ENCODE assay signal across 23 cellular contexts in the genomic region with DNA sequence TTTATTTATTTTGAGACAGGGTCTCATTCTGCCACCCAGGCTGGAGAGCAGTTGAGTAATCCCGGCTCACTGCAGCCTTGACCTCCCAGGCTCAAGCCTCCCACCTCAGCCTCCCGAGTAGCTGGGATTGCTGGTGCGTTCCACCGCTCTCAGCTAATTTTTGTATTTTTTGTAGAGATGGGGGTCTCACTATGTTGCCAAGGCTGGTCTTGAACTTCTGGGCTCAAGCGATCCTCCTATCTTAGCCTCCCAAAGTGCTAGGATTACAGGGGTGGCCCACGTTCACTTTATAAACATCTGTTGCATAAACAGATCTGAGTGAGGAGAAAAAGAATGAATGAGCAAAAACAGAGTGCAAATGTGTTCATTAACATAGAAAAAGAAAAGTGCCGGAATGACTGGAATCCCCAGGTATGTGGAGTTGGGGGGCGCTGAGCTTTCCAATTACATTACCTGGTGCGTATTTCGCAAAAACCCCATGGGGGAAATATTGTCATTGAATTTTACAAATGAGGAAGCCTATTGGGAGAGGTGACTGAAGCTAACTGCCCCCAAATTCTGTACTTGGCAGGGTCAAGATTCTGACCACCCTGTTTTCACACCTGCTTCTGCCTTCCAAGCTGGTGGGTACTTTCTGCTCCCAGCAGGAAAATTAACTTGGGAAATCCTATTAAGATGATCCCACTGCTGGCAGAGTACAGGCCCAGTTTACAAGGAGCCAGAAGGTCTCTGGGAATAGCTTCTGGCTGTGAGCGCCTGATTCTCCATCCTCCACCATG.
"Had no signal": no experiment of that assay in that cellular context is flagged by ENCODE, and none has a peak within 500 bp of the region (broad histone marks: within the 10 kb centered on the region; RNA-seq: fewer than 3 reads in every experiment).

No MANE protein-coding gene starts in this region.

- H3K4me3 ChIP-seq: breast epithelium, colonic mucosa, esophagus squamous epithelium, gastroesophageal sphincter, ovary, psoas muscle, right atrium auricular region, spleen, thoracic aorta, vagina had no signal

- H3K27ac Mint-ChIP-seq: activated B cell treated with CpG ODN at 0.5 μM for 24 hours; activated naive CD8-positive, alpha-beta T cell treated with anti-CD3 and anti-CD28 coated beads, Interleukin-2, amount 10 ng/mL, durations not matched to agents 7 days and 5 days; type B pancreatic cell had no signal

- H3K36me3 Mint-ChIP-seq: activated naive CD8-positive, alpha-beta T cell treated with anti-CD3 and anti-CD28 coated beads, Interleukin-2, amount 10 ng/mL, durations not matched to agents 7 days and 5 days; natural killer cell treated with Interleukin-12 subunit alpha and Interleukin-12 subunit beta and Interleukin-15 and Interleukin-18, amount 100 ng/mL, for 72 hours; type B pancreatic cell had no signal

- H3K9me3 ChIP-seq: breast epithelium, colonic mucosa, esophagus squamous epithelium, gastroesophageal sphincter, ovary, psoas muscle, right atrium auricular region, spleen, thoracic aorta, vagina had no signal

- H3K27ac ChIP-seq: breast epithelium, colonic mucosa, esophagus squamous epithelium, gastroesophageal sphincter, ovary, spleen, thoracic aorta, vagina had no signal

- H3K27me3 ChIP-seq: breast epithelium, colonic mucosa, esophagus squamous epithelium, gastroesophageal sphincter, ovary, right atrium auricular region, spleen, vagina had no signal

- DNase-seq: activated B cell treated with CpG ODN at 0.5 μM for 24 hours; activated CD4-positive, alpha-beta T cell treated with anti-CD3 and anti-CD28 coated beads for 4 hours; activated CD4-positive, alpha-beta T cell treated with anti-CD3 and anti-CD28 coated beads, Interleukin-2, amount 50 U/mL, for 48 hours; activated naive CD4-positive, alpha-beta T cell treated with Interleukin-2 at 50 U/mL for 16 hours; activated naive CD8-positive, alpha-beta T cell treated with anti-CD3 and anti-CD28 coated beads, Interleukin-2, amount 10 ng/mL, durations not matched to agents 7 days and 5 days; activated T-cell treated with anti-CD3 and anti-CD28 coated beads, Interleukin-2, amount 50 U/mL, for 48 hours; amniotic stem cell; colonic mucosa; esophagus squamous epithelium; head of caudate nucleus; left ventricle myocardium superior; ovary; psoas muscle; spleen; stimulated activated CD4-positive, alpha-beta T cell treated with anti-CD3 and anti-CD28 coated beads, Interleukin-4, amount 100 ng/mL, for 1 hour; stimulated activated naive CD4-positive, alpha-beta T cell had no signal

- H3K9me3 Mint-ChIP-seq: activated B cell treated with CpG ODN at 0.5 μM for 24 hours; activated naive CD8-positive, alpha-beta T cell treated with anti-CD3 and anti-CD28 coated beads, Interleukin-2, amount 10 ng/mL, durations not matched to agents 7 days and 5 days; natural killer cell treated with Interleukin-12 subunit alpha and Interleukin-12 subunit beta and Interleukin-15 and Interleukin-18, amount 100 ng/mL, for 72 hours; type B pancreatic cell had no signal

- H3K36me3 ChIP-seq: breast epithelium, colonic mucosa, esophagus squamous epithelium, gastroesophageal sphincter, ovary, right atrium auricular region, spleen, thoracic aorta, vagina had no signal

- H3K27me3 Mint-ChIP-seq: activated B cell treated with CpG ODN at 0.5 μM for 24 hours; natural killer cell treated with Interleukin-12 subunit alpha and Interleukin-12 subunit beta and Interleukin-15 and Interleukin-18, amount 100 ng/mL, for 72 hours; type B pancreatic cell had no signal

- H3K4me3 Mint-ChIP-seq: activated B cell treated with CpG ODN at 0.5 μM for 24 hours; activated naive CD8-positive, alpha-beta T cell treated with anti-CD3 and anti-CD28 coated beads, Interleukin-2, amount 10 ng/mL, durations not matched to agents 7 days and 5 days; natural killer cell treated with Interleukin-12 subunit alpha and Interleukin-12 subunit beta and Interleukin-15 and Interleukin-18, amount 100 ng/mL, for 72 hours; type B pancreatic cell had no signal

- H3K4me1 ChIP-seq: breast epithelium, colonic mucosa, gastroesophageal sphincter, vagina had no signal
